ENCODE assay signal across 1 cellular context in the genomic region with DNA sequence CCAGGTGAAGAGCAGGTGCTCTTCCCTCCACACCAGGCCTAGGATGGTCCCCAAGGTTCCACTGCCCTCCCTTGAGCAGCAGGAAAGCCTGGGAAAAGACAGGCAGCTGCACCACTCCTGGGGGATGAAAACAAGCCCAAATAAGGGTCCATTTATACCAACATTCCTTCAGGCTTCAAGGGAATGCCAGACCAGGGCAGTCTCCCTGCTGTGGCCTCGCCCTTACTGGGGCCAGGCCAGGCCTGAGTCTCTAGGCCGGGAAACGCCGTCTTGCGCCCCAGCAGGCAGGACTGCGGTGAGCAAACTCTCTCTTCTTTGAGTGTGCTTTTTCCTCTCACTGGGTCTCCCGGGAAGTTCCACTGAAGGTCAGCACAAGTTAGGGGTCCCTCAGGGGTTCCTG.
TF ChIP-seq lines count a peak whose summit lies in the region.

No MANE protein-coding gene starts in this region.

TF ChIP-seq in IMR-90, 13 proteins besides CTCF, POLR2A, EP300 and RAD21:
- TF ChIP-seq CHD1 (IDR thresholded peaks at IDR 0.05; ENCODE audit: low read depth, low read length) (no peak), BHLHE40 (IDR thresholded peaks at IDR 0.05; ENCODE audit: low read depth, low read length) (no peak), MAFK (IDR thresholded peaks at IDR 0.05; ENCODE audit: low read depth, low read length) (no peak), NFE2L2 (IDR thresholded peaks at IDR 0.05; ENCODE audit: low read depth, low read length) (no peak), MXI1 (IDR thresholded peaks at IDR 0.05; ENCODE audit: borderline replicate concordance, low read depth, low read length) (no peak), FOS (IDR thresholded peaks at IDR 0.05; ENCODE audit: low read depth, low read length) (no peak), SMC3 (IDR thresholded peaks at IDR 0.05; ENCODE audit: low read depth, low read length) (no peak), RFX5 (IDR thresholded peaks at IDR 0.05; ENCODE audit: low read depth, low read length) (no peak), CEBPB (IDR thresholded peaks at IDR 0.05; ENCODE audit: low read depth, low read length) (no peak), RCOR1 (IDR thresholded peaks at IDR 0.05; ENCODE audit: insufficient replicate concordance, low read length) (no peak), MAZ (IDR thresholded peaks at IDR 0.05; ENCODE audit: borderline replicate concordance, low read depth, low read length) (no peak)
- TF ChIP-seq, protein P1, sequence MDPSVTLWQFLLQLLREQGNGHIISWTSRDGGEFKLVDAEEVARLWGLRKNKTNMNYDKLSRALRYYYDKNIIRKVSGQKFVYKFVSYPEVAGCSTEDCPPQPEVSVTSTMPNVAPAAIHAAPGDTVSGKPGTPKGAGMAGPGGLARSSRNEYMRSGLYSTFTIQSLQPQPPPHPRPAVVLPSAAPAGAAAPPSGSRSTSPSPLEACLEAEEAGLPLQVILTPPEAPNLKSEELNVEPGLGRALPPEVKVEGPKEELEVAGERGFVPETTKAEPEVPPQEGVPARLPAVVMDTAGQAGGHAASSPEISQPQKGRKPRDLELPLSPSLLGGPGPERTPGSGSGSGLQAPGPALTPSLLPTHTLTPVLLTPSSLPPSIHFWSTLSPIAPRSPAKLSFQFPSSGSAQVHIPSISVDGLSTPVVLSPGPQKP (IDR thresholded peaks at IDR 0.05; ENCODE audit: borderline replicate concordance, low read depth, low read length) = no peak
- TF ChIP-seq, protein P2, sequence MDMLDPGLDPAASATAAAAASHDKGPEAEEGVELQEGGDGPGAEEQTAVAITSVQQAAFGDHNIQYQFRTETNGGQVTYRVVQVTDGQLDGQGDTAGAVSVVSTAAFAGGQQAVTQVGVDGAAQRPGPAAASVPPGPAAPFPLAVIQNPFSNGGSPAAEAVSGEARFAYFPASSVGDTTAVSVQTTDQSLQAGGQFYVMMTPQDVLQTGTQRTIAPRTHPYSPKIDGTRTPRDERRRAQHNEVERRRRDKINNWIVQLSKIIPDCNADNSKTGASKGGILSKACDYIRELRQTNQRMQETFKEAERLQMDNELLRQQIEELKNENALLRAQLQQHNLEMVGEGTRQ (IDR thresholded peaks at IDR 0.05; ENCODE audit: low read depth, low read length) = no peak
